8 cellular contexts compared by ENCODE assay signal in genomic region chr12:53676715-53677611, GRCh38. TPM values are rescaled to one million over a fixed set of nuclear protein-coding genes. Genes with fewer than 3 reads are reported as not detected.
A peak's percentile ranks its signal among the peaks of the same experiment; 100 is the strongest.
DNase-seq lines count a peak whose midpoint lies in the region; ATAC-seq, FAIRE-seq and TF ChIP-seq lines count a peak whose summit lies in the region.

No MANE protein-coding gene starts in this region.

- peaks cover 0 to 17% of the 10 kb centered on the region in 2 donors for H3K36me3 ChIP-seq in gastroesophageal sphincter

- CTCF ChIA-PET in activated naive CD4-positive, alpha-beta T cell treated with anti-CD3 and anti-CD28 coated beads for 36 hours (lab: Charles Lee), result interaction anchor here (0.6 to 5.8 kb wide), 13 partner anchors 12 to 191 kb away, joined by 3 to 92 read pairs (median 4); partner anchors contain the start of gene MAP3K12

- peak overlapping the region; percentile 40 to 75 for H3K4me3 ChIP-seq in gastroesophageal sphincter

- H3K27me3 ChIP-seq in gastroesophageal sphincter, result no peaks in the 10 kb centered on the region

- H3K4me1 ChIP-seq in gastroesophageal sphincter, result peaks cover 3 to 55% (median 9%) of the 10 kb centered on the region in 3 donors

- peak overlapping the region; percentile 95 for H3K4me3 Mint-ChIP-seq in activated naive CD4-positive, alpha-beta T cell treated with anti-CD3 and anti-CD28 coated beads for 36 hours
- H3K4me3 Mint-ChIP-seq in nephron progenitor cell, result peak overlapping the region; percentile 96

- TF ChIP-seq EP300 in gastroesophageal sphincter (IDR thresholded peaks at IDR 0.05), result no peak

- H3K4me1 Mint-ChIP-seq in activated naive CD4-positive, alpha-beta T cell treated with anti-CD3 and anti-CD28 coated beads for 36 hours (ENCODE audit: low read depth), result peaks cover 26% of the 10 kb centered on the region
- peaks cover 54% of the 10 kb centered on the region for H3K4me1 Mint-ChIP-seq in nephron progenitor cell

- 2 to 13% methylated on average over 6 to 17 of the region's 59 CpGs for WGBS in gastroesophageal sphincter (ENCODE audit: low coverage in 1 of 2), 2 donors

- ATAC-seq in gastroesophageal sphincter, result peak; percentile 21
- ATAC-seq in HG03432 (IDR thresholded peaks at IDR 0.05; ENCODE audit: unreplicated experiment), result no peak

- DNase-seq in COLO668 (lab: John Stamatoyannopoulos, UW; ENCODE audit: unreplicated experiment) (peak; percentile 44), NCI-H187 (lab: John Stamatoyannopoulos, UW) (peak; percentile 54 to 64), nephron progenitor cell (peak; percentile 70), GM19239 (ENCODE audit: insufficient read length, low spot score) (no peak)
- peak; percentile 41 for DNase-seq in activated naive CD4-positive, alpha-beta T cell treated with anti-CD3 and anti-CD28 coated beads for 36 hours
- DNase-seq in activated CD4-positive, CD25-positive, alpha-beta regulatory T cell treated with anti-CD3 and anti-CD28 coated beads, Interleukin-2, amount 50 U/mL, for 72 hours, result no peak

- H3K9me3 Mint-ChIP-seq in activated naive CD4-positive, alpha-beta T cell treated with anti-CD3 and anti-CD28 coated beads for 36 hours, result no peaks in the 10 kb centered on the region
- no peaks in the 10 kb centered on the region for H3K9me3 Mint-ChIP-seq in nephron progenitor cell

- no peak for FAIRE-seq in GM19239 (lab: Jason Lieb, UNC)

- H3K27ac Mint-ChIP-seq in activated naive CD4-positive, alpha-beta T cell treated with anti-CD3 and anti-CD28 coated beads for 36 hours, result no peak overlapping the region
- H3K27ac Mint-ChIP-seq in nephron progenitor cell, result peak overlapping the region; percentile 72

- H3K36me3 Mint-ChIP-seq in activated naive CD4-positive, alpha-beta T cell treated with anti-CD3 and anti-CD28 coated beads for 36 hours (ENCODE audit: low read depth), result peaks cover 28% of the 10 kb centered on the region
- H3K36me3 Mint-ChIP-seq in nephron progenitor cell (ENCODE audit: low read depth), result peaks cover 24% of the 10 kb centered on the region

- peak overlapping the region; percentile 95 to 99 (median 98) for H3K27ac ChIP-seq in gastroesophageal sphincter

- H3K9me3 ChIP-seq in gastroesophageal sphincter, result no peaks in the 10 kb centered on the region

- no peak for TF ChIP-seq CTCF in gastroesophageal sphincter (IDR thresholded peaks at IDR 0.05)
- TF ChIP-seq CTCF in nephron progenitor cell (IDR thresholded peaks at IDR 0.05), result no peak

- no peak for TF ChIP-seq POLR2A in gastroesophageal sphincter (IDR thresholded peaks at IDR 0.05)

- intact Hi-C loops in activated naive CD4-positive, alpha-beta T cell treated with anti-CD3 and anti-CD28 coated beads for 36 hours (cut with micrococcal nuclease), result loop anchor here (1.0 to 10.0 kb wide), 11 partner anchors 50 to 492 kb away; partner anchors contain the start of genes ATF7, CALCOCO1, CSAD and PCBP2

- peaks cover 13% of the 10 kb centered on the region for H3K27me3 Mint-ChIP-seq in activated naive CD4-positive, alpha-beta T cell treated with anti-CD3 and anti-CD28 coated beads for 36 hours (ENCODE audit: low read depth)
- peaks cover 2% of the 10 kb centered on the region for H3K27me3 Mint-ChIP-seq in nephron progenitor cell (ENCODE audit: low read depth, poor library complexity)

RNA-seq across cellular contexts. Expression of gene ATP5MC2, which starts 1.1 kb away (rescaled TPM):
- 100 to 1,000 TPM; 443 to 466 TPM for total RNA-seq in activated naive CD4-positive, alpha-beta T cell treated with anti-CD3 and anti-CD28 coated beads for 36 hours
- total RNA-seq in gastroesophageal sphincter, result 100 to 1,000 TPM; 197 to 324 (median 245) TPM

RNA-seq across cellular contexts. Expression of gene CALCOCO1, which starts 50.3 kb away (rescaled TPM):
- total RNA-seq in activated naive CD4-positive, alpha-beta T cell treated with anti-CD3 and anti-CD28 coated beads for 36 hours, result 1 to 10 TPM; 8.1 to 8.3 TPM
- total RNA-seq in gastroesophageal sphincter, result 100 to 1,000 TPM; 400 to 469 (median 424) TPM

RNA-seq across cellular contexts. Expression of gene ATF7, which starts 50.8 kb away (rescaled TPM):
- 10 to 100 TPM; 19.7 to 19.8 TPM for total RNA-seq in activated naive CD4-positive, alpha-beta T cell treated with anti-CD3 and anti-CD28 coated beads for 36 hours
- total RNA-seq in gastroesophageal sphincter, result 10 to 100 TPM; 26.7 to 54.9 (median 33.3) TPM

Comparison
In these comparisons a context has a peak if more than half of its experiments do, and no peak if none do; other contexts are left out.
1. DNase-seq: peak in COLO668 (single experiment), NCI-H187 (2 of 2), activated naive CD4-positive, alpha-beta T cell treated with anti-CD3 and anti-CD28 coated beads for 36 hours (single experiment) and nephron progenitor cell (single experiment); none in GM19239 (single experiment) and activated CD4-positive, CD25-positive, alpha-beta regulatory T cell treated with anti-CD3 and anti-CD28 coated beads, Interleukin-2, amount 50 U/mL, for 72 hours (single experiment).
2. RNA of gene CALCOCO1, which starts 50.3 kb away (total RNA-seq): 400 to 469 TPM in gastroesophageal sphincter; 8.1 to 8.3 TPM in activated naive CD4-positive, alpha-beta T cell treated with anti-CD3 and anti-CD28 coated beads for 36 hours; every median in the first group is over 10 times any median in the second.